In the genomic region with DNA sequence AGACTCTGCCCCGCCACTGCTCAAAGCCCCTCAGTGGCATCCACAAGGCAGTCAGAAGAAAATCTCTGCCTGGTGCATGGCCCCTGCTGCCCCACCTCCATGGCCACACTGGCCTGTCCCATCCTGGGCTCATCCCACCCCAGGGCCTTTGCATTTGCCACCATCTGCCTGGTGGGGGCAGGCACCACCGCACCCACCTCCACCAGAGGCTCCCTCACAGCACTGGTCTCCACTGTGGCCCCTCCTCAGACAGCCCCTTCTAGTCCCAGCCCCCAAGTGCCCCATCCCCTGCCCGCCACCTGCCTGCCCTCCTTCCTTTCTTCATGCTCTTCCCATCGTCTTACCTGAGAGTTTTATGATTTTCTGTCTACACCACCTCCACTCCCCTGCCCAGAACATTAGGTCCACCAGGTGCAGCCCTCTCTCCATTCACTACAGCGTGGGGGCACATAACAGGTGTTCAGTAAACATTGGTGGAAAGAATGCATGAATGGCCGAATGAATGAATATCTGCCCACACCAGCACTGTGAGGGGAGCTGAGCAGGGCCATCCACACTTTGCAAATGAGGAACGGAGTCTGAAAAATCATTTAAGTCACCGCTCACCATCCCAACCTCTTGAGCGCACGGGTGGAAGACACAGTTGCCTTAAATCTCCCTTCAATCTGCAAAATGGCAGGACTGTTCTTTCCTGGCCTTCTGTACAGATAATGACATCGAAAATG, we compare ENCODE assay signal across 1 cellular context.
TF ChIP-seq lines count a peak whose summit lies in the region.

No MANE protein-coding gene starts in this region.

TF ChIP-seq in K562, 482 proteins besides CTCF, POLR2A, EP300 and RAD21 (continued from another document):
- TF ChIP-seq RBM25 (IDR thresholded peaks at IDR 0.05; ENCODE audit: low read depth, low read length, severe bottlenecking), result peak; percentile 36
- TF ChIP-seq SIRT6 (IDR thresholded peaks at IDR 0.05; ENCODE audit: low read depth, low read length), result no peak
- TF ChIP-seq NELFE (IDR thresholded peaks at IDR 0.05; ENCODE audit: insufficient read depth, insufficient read length), result no peak
- TF ChIP-seq CEBPZ (IDR thresholded peaks at IDR 0.05; ENCODE audit: borderline replicate concordance, low read depth, low read length), result no peak
- no peak for TF ChIP-seq SOX6 (IDR thresholded peaks at IDR 0.05)
- no peak for TF ChIP-seq CHD4 (IDR thresholded peaks at IDR 0.05; ENCODE audit: insufficient read depth, insufficient replicate concordance, low read depth, low read length, poor library complexity, severe bottlenecking)
- no peak for TF ChIP-seq ZNF583 (CRISPR knock-in tag; IDR thresholded peaks at IDR 0.05)
- no peak for TF ChIP-seq ZNF57 (CRISPR knock-in tag; IDR thresholded peaks at IDR 0.05)
- peak in 1 of 2 experiments; percentile 48; a peak in 1 of 4 replicates for TF ChIP-seq RCOR1 (IDR thresholded peaks at IDR 0.05; ENCODE audit: borderline replicate concordance in 1 of 2, low read depth in 2 of 2, low read length in 2 of 2)
- TF ChIP-seq ZNF77 (CRISPR knock-in tag; IDR thresholded peaks at IDR 0.05), result no peak
- TF ChIP-seq, protein P1, sequence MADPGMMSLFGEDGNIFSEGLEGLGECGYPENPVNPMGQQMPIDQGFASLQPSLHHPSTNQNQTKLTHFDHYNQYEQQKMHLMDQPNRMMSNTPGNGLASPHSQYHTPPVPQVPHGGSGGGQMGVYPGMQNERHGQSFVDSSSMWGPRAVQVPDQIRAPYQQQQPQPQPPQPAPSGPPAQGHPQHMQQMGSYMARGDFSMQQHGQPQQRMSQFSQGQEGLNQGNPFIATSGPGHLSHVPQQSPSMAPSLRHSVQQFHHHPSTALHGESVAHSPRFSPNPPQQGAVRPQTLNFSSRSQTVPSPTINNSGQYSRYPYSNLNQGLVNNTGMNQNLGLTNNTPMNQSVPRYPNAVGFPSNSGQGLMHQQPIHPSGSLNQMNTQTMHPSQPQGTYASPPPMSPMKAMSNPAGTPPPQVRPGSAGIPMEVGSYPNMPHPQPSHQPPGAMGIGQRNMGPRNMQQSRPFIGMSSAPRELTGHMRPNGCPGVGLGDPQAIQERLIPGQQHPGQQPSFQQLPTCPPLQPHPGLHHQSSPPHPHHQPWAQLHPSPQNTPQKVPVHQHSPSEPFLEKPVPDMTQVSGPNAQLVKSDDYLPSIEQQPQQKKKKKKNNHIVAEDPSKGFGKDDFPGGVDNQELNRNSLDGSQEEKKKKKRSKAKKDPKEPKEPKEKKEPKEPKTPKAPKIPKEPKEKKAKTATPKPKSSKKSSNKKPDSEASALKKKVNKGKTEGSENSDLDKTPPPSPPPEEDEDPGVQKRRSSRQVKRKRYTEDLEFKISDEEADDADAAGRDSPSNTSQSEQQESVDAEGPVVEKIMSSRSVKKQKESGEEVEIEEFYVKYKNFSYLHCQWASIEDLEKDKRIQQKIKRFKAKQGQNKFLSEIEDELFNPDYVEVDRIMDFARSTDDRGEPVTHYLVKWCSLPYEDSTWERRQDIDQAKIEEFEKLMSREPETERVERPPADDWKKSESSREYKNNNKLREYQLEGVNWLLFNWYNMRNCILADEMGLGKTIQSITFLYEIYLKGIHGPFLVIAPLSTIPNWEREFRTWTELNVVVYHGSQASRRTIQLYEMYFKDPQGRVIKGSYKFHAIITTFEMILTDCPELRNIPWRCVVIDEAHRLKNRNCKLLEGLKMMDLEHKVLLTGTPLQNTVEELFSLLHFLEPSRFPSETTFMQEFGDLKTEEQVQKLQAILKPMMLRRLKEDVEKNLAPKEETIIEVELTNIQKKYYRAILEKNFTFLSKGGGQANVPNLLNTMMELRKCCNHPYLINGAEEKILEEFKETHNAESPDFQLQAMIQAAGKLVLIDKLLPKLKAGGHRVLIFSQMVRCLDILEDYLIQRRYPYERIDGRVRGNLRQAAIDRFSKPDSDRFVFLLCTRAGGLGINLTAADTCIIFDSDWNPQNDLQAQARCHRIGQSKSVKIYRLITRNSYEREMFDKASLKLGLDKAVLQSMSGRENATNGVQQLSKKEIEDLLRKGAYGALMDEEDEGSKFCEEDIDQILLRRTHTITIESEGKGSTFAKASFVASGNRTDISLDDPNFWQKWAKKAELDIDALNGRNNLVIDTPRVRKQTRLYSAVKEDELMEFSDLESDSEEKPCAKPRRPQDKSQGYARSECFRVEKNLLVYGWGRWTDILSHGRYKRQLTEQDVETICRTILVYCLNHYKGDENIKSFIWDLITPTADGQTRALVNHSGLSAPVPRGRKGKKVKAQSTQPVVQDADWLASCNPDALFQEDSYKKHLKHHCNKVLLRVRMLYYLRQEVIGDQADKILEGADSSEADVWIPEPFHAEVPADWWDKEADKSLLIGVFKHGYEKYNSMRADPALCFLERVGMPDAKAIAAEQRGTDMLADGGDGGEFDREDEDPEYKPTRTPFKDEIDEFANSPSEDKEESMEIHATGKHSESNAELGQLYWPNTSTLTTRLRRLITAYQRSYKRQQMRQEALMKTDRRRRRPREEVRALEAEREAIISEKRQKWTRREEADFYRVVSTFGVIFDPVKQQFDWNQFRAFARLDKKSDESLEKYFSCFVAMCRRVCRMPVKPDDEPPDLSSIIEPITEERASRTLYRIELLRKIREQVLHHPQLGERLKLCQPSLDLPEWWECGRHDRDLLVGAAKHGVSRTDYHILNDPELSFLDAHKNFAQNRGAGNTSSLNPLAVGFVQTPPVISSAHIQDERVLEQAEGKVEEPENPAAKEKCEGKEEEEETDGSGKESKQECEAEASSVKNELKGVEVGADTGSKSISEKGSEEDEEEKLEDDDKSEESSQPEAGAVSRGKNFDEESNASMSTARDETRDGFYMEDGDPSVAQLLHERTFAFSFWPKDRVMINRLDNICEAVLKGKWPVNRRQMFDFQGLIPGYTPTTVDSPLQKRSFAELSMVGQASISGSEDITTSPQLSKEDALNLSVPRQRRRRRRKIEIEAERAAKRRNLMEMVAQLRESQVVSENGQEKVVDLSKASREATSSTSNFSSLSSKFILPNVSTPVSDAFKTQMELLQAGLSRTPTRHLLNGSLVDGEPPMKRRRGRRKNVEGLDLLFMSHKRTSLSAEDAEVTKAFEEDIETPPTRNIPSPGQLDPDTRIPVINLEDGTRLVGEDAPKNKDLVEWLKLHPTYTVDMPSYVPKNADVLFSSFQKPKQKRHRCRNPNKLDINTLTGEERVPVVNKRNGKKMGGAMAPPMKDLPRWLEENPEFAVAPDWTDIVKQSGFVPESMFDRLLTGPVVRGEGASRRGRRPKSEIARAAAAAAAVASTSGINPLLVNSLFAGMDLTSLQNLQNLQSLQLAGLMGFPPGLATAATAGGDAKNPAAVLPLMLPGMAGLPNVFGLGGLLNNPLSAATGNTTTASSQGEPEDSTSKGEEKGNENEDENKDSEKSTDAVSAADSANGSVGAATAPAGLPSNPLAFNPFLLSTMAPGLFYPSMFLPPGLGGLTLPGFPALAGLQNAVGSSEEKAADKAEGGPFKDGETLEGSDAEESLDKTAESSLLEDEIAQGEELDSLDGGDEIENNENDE (IDR thresholded peaks at IDR 0.05; ENCODE audit: low read depth, low read length), result no peak
- no peak for TF ChIP-seq ZKSCAN3 (CRISPR knock-in tag; IDR thresholded peaks at IDR 0.05)
- TF ChIP-seq NR4A1 (CRISPR knock-in tag; IDR thresholded peaks at IDR 0.05), result no peak
- TF ChIP-seq NR4A1 (tag; IDR thresholded peaks at IDR 0.05), result no peak
